In the genomic region with DNA sequence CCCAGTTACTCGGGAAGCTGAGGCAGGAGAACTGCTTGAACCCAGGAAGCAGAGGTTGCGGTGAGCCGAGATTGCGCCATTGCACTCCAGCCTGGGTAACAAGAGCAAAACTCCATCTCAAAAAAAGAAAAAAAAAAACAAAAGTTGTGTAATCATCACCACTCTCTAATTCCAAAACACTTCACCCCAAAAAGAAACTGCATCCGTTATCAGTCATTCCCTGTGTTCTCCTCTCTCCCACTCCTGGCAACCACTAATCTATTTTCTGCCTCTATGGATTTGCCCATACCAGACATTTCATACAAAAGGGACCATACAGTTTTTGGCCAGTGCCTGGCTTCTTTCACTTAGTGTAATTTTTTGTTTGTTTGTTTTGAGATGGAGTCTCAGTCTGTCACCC, we compare ENCODE assay signal across 1 cellular context. TPM values are rescaled to one million over a fixed set of nuclear protein-coding genes. Genes with fewer than 3 reads are reported as not detected.
"Had no signal": no experiment of that assay in that cellular context is flagged by ENCODE, and none has a peak within 500 bp of the region (broad histone marks: within the 10 kb centered on the region; RNA-seq: fewer than 3 reads in every experiment).

No MANE protein-coding gene starts in this region.

RNA-seq across cellular contexts. Expression of gene PPARG, which starts 12.0 kb away (rescaled TPM):
- total RNA-seq: activated B cell treated with CpG ODN at 0.5 μM for 24 hours had no signal
